In genomic region chr10:67723601-67724000, GRCh38 we compare ENCODE assay signal across 22 cellular contexts. TPM values are rescaled to one million over a fixed set of nuclear protein-coding genes. Genes with fewer than 3 reads are reported as not detected.
DNase-seq lines count a peak whose midpoint lies in the region; ATAC-seq, FAIRE-seq and TF ChIP-seq lines count a peak whose summit lies in the region.
"Had no signal": no experiment of that assay in that cellular context is flagged by ENCODE, and none has a peak within 500 bp of the region (broad histone marks: within the 10 kb centered on the region; RNA-seq: fewer than 3 reads in every experiment).

No MANE protein-coding gene starts in this region.

- no peaks in the 10 kb centered on the region for H3K9me3 ChIP-seq in GM12878 (replicated peaks; ENCODE audit: control insufficient read depth, insufficient read depth, low read length)
- no peaks in the 10 kb centered on the region for H3K9me3 ChIP-seq in Caco-2
- H3K9me3 ChIP-seq: BLaER1 had no signal

- no peak for FAIRE-seq in GM12878 (lab: Jason Lieb, UNC)
- FAIRE-seq: GM12891 had no signal

- H3K4me1 ChIP-seq in GM12878 (ENCODE audit: control insufficient read depth, insufficient read depth, low read length) = peaks cover 3% of the 10 kb centered on the region; the same call in 1 of the 2 replicates
- no peaks in the 10 kb centered on the region for H3K4me1 ChIP-seq in Caco-2
- H3K4me1 ChIP-seq: BLaER1 had no signal

- in situ Hi-C loops in GM12878 (cut with MboI) = no loop called here

- no peak for DNase-seq in activated CD4-positive, alpha-beta T cell treated with anti-CD3 and anti-CD28 coated beads for 36 hours
- no peak for DNase-seq in activated CD4-positive, alpha-beta T cell treated with anti-CD3 and anti-CD28 coated beads, Interleukin-2, amount 50 U/mL, for 48 hours
- no peak for DNase-seq in GM12878 (ENCODE audit: low read depth, low spot score)
- DNase-seq in Caco-2 = no peak
- no peak for DNase-seq in effector memory CD8-positive, alpha-beta T cell
- no peak for DNase-seq in WTC11 (ENCODE audit: low spot score)
- DNase-seq: AML-193; Calu3; CD4-positive, CD25-positive, alpha-beta regulatory T cell; DMS 273 treated with DMSO at 0.1 percent for 48 hours; GOT3; H9; IMR-90; KBM-7 had no signal

- H3K27me3 Mint-ChIP-seq in activated CD4-positive, alpha-beta T cell treated with anti-CD3 and anti-CD28 coated beads for 36 hours = no peaks in the 10 kb centered on the region
- H3K27me3 Mint-ChIP-seq in Caco-2 (ENCODE audit: insufficient read depth, unreplicated experiment) (peaks cover 22% of the 10 kb centered on the region), WTC11 (ENCODE audit: low read depth) (no peaks in the 10 kb centered on the region)
- peaks cover 25 to 26% of the 10 kb centered on the region in 2 donors for H3K27me3 Mint-ChIP-seq in effector memory CD8-positive, alpha-beta T cell

- H3K27ac Mint-ChIP-seq in activated CD4-positive, alpha-beta T cell treated with anti-CD3 and anti-CD28 coated beads for 36 hours = no peak overlapping the region
- no peak overlapping the region for H3K27ac Mint-ChIP-seq in Caco-2 (ENCODE audit: unreplicated experiment)
- H3K27ac Mint-ChIP-seq in effector memory CD8-positive, alpha-beta T cell = no peak overlapping the region
- no peak overlapping the region for H3K27ac Mint-ChIP-seq in WTC11
- H3K27ac Mint-ChIP-seq: H9 had no signal

- intact Hi-C loops in activated CD4-positive, alpha-beta T cell treated with anti-CD3 and anti-CD28 coated beads for 36 hours (cut with DNase I, micrococcal nuclease) = no loop called here
- intact Hi-C loops in GM12878 (cut with micrococcal nuclease; ENCODE audit: unreplicated experiment) = no loop called here
- intact Hi-C loops in Caco-2 (cut with micrococcal nuclease; ENCODE audit: unreplicated experiment) = no loop called here

- no peak overlapping the region for H3K4me2 ChIP-seq in GM12878 (ENCODE audit: control insufficient read depth, insufficient read depth)
- H3K4me2 ChIP-seq: BLaER1 had no signal

- no peak overlapping the region for H3K4me3 Mint-ChIP-seq in activated CD4-positive, alpha-beta T cell treated with anti-CD3 and anti-CD28 coated beads for 36 hours
- H3K4me3 Mint-ChIP-seq in Caco-2 (ENCODE audit: unreplicated experiment) (no peak overlapping the region), WTC11 (no peak overlapping the region)
- no peak overlapping the region for H3K4me3 Mint-ChIP-seq in effector memory CD8-positive, alpha-beta T cell
- H3K4me3 Mint-ChIP-seq: CD4-positive, CD25-positive, alpha-beta regulatory T cell; H9 had no signal

- CTCF ChIA-PET in activated CD4-positive, alpha-beta T cell treated with anti-CD3 and anti-CD28 coated beads for 36 hours (lab: Charles Lee) = interaction anchor here (1.1 to 1.5 kb wide), 2 partner anchors 17 to 56 kb away, joined by 3 to 7 read pairs; no protein-coding TSS in a partner anchor
- CTCF ChIA-PET in GM12878 (lab: Yijun Ruan, JAX) = interaction anchor here (1.8 to 3.8 kb wide), 3 partner anchors 9 to 56 kb away, joined by 5 to 32 read pairs (median 10); partner anchors contain the start of gene CTNNA3
- CTCF ChIA-PET in Caco-2 (lab: Charles Lee) = interaction anchor here (1.1 kb wide), 1 partner anchor 56 kb away, joined by 3 read pairs; no protein-coding TSS in a partner anchor
- CTCF ChIA-PET in WTC11 (lab: Charles Lee) = interaction anchor here (1.1 to 1.2 kb wide), 3 partner anchors 26 to 65 kb away, joined by 3 to 6 read pairs (median 3); no protein-coding TSS in a partner anchor

- no peaks in the 10 kb centered on the region for H3K27me3 ChIP-seq in GM12878 (replicated peaks in 1 of 2; ENCODE audit: control insufficient read depth in 2 of 2, insufficient read depth in 2 of 2, low read length in 1 of 2)
- no peaks in the 10 kb centered on the region; the same call in 1 of the 2 replicates for H3K27me3 ChIP-seq in Caco-2 (replicated peaks; ENCODE audit: control insufficient read depth, insufficient read depth, low read length)
- H3K27me3 ChIP-seq: BLaER1 had no signal

- H3K9ac ChIP-seq in GM12878 (ENCODE audit: control insufficient read depth, insufficient read depth, low read length) = no peak overlapping the region
- H3K9ac ChIP-seq: BLaER1 had no signal

- H3K36me3 ChIP-seq in GM12878 (ENCODE audit: control insufficient read depth in 2 of 2, insufficient read depth in 2 of 2, low read length in 1 of 2) (no peaks in the 10 kb centered on the region), Caco-2 (ENCODE audit: control insufficient read depth, insufficient read depth, low read length) (no peaks in the 10 kb centered on the region)
- H3K36me3 ChIP-seq: BLaER1 had no signal

- RAD21 ChIA-PET in GM12878 (lab: Charles Lee; ENCODE audit: unreplicated experiment) = interaction anchor here (1.6 to 2.2 kb wide), 4 partner anchors 26 to 56 kb away, joined by 3 to 10 read pairs (median 6); no protein-coding TSS in a partner anchor

- peak; percentile 26 for ATAC-seq in activated CD4-positive, alpha-beta T cell treated with anti-CD3 and anti-CD28 coated beads for 36 hours
- ATAC-seq in GM19351 (IDR thresholded peaks at IDR 0.05; ENCODE audit: unreplicated experiment) (peak; percentile 64), HG02870 (IDR thresholded peaks at IDR 0.05; ENCODE audit: unreplicated experiment) (peak; percentile 62), GM12878 (peak; percentile 25; the same call in 2 of the 3 replicates), WTC11 (no peak)
- no peak for ATAC-seq in effector memory CD8-positive, alpha-beta T cell (replicated peaks)

- BruUV-seq in GM12878 (replicated peaks; lab: Mats Ljungman, UMichigan) (no TSS peak), Caco-2 (replicated peaks; lab: Mats Ljungman, UMichigan) (no TSS peak)

- no peak for TF ChIP-seq EP300 in GM12878 (IDR thresholded peaks at IDR 0.05; ENCODE audit: borderline replicate concordance in 1 of 2, control insufficient read depth in 1 of 2, low read depth in 2 of 2, low read length in 2 of 2)

- 18% methylated on average over 6 of the region's 6 CpGs for WGBS in GM12878 (ENCODE audit: insufficient coverage, insufficient replicate concordance, low lambda C conversion rate, missing lambda C conversion rate)

- H3K9me3 Mint-ChIP-seq in activated CD4-positive, alpha-beta T cell treated with anti-CD3 and anti-CD28 coated beads for 36 hours (ENCODE audit: low read depth) = no peaks in the 10 kb centered on the region
- peaks cover 9% of the 10 kb centered on the region for H3K9me3 Mint-ChIP-seq in Caco-2 (ENCODE audit: unreplicated experiment)
- H3K9me3 Mint-ChIP-seq in effector memory CD8-positive, alpha-beta T cell = no peaks in the 10 kb centered on the region
- no peaks in the 10 kb centered on the region for H3K9me3 Mint-ChIP-seq in WTC11
- H3K9me3 Mint-ChIP-seq: CD4-positive, CD25-positive, alpha-beta regulatory T cell; H9 had no signal

- no peaks in the 10 kb centered on the region for H3K36me3 Mint-ChIP-seq in activated CD4-positive, alpha-beta T cell treated with anti-CD3 and anti-CD28 coated beads for 36 hours (ENCODE audit: low read depth)
- H3K36me3 Mint-ChIP-seq in Caco-2 (ENCODE audit: insufficient read depth, unreplicated experiment) = no peaks in the 10 kb centered on the region
- no peaks in the 10 kb centered on the region for H3K36me3 Mint-ChIP-seq in effector memory CD8-positive, alpha-beta T cell (ENCODE audit: insufficient read depth)
- H3K36me3 Mint-ChIP-seq in WTC11 = no peaks in the 10 kb centered on the region
- H3K36me3 Mint-ChIP-seq: CD4-positive, CD25-positive, alpha-beta regulatory T cell had no signal

- TF ChIP-seq CTCF in GM12878 (IDR thresholded peaks at IDR 0.05 in 2 of 3, conservative IDR thresholded peaks at IDR 0.05 in 1 of 3; ENCODE audit: control insufficient read depth in 2 of 3, extremely low read depth in 1 of 3, insufficient read depth in 1 of 3, low read depth in 3 of 3, low read length in 3 of 3) = no peak
- no peak for TF ChIP-seq CTCF in Caco-2 (IDR thresholded peaks at IDR 0.05; ENCODE audit: insufficient read depth in 1 of 2, low read depth in 1 of 2, low read length in 1 of 2, severe bottlenecking in 1 of 2, unreplicated experiment in 1 of 2)
- no peak for TF ChIP-seq CTCF in WTC11 (IDR thresholded peaks at IDR 0.05)

- POLR2A ChIA-PET in activated CD4-positive, alpha-beta T cell treated with anti-CD3 and anti-CD28 coated beads for 36 hours (lab: Charles Lee) = no interaction called here
- POLR2A ChIA-PET in GM12878 (lab: Charles Lee) (interaction anchor here (0.7 kb wide), 1 partner anchor 626 kb away, joined by 3 read pairs; no protein-coding TSS in a partner anchor), Caco-2 (lab: Charles Lee) (no interaction called here), WTC11 (lab: Charles Lee) (interaction anchor here (0.6 kb wide), 1 partner anchor 1369 kb away, joined by 4 read pairs; no protein-coding TSS in a partner anchor)

- H3K79me2 ChIP-seq in GM12878 (ENCODE audit: control insufficient read depth, insufficient read depth, low read length) = no peaks in the 10 kb centered on the region

- no peaks in the 10 kb centered on the region for H3K4me1 Mint-ChIP-seq in activated CD4-positive, alpha-beta T cell treated with anti-CD3 and anti-CD28 coated beads for 36 hours
- H3K4me1 Mint-ChIP-seq in Caco-2 (ENCODE audit: low read depth, unreplicated experiment) = no peaks in the 10 kb centered on the region
- H3K4me1 Mint-ChIP-seq in effector memory CD8-positive, alpha-beta T cell (ENCODE audit: low read depth in 2 of 2) = no peaks in the 10 kb centered on the region
- no peaks in the 10 kb centered on the region for H3K4me1 Mint-ChIP-seq in WTC11
- H3K4me1 Mint-ChIP-seq: CD4-positive, CD25-positive, alpha-beta regulatory T cell; H9 had no signal

- SMC1A ChIA-PET in GM12878 (lab: Charles Lee; ENCODE audit: uncharacterized antibody, unreplicated experiment) = interaction anchor here (0.6 to 1.6 kb wide), 4 partner anchors 26 to 1936 kb away, joined by 3 to 7 read pairs (median 4); no protein-coding TSS in a partner anchor

- no peak for TF ChIP-seq RAD21 in GM12878 (IDR thresholded peaks at IDR 0.05; ENCODE audit: insufficient read depth, low read depth, low read length)

- no peak overlapping the region for H3K4me3 ChIP-seq in GM12878
- H3K4me3 ChIP-seq in Caco-2 (ENCODE audit: low read depth, low read length) = no peak overlapping the region
- H3K4me3 ChIP-seq: BLaER1 had no signal

- no peak overlapping the region for H3K27ac ChIP-seq in GM12878 (ENCODE audit: control insufficient read depth, insufficient read depth)
- H3K27ac ChIP-seq: 22Rv1, BLaER1 had no signal

- no peaks in the 10 kb centered on the region for H4K20me1 ChIP-seq in GM12878 (ENCODE audit: control insufficient read depth, insufficient read depth)
- H4K20me1 ChIP-seq: BLaER1 had no signal

- no peak overlapping the region for H2AFZ ChIP-seq in GM12878 (ENCODE audit: control insufficient read depth, low read depth, low read length)

- no peak for TF ChIP-seq POLR2A in GM12878 (IDR thresholded peaks at IDR 0.05; ENCODE audit: low read depth, low read length)

RNA-seq across cellular contexts. Expression of gene CTNNA3, which starts 27.6 kb away (rescaled TPM):
- total RNA-seq in activated CD4-positive, alpha-beta T cell treated with anti-CD3 and anti-CD28 coated beads for 36 hours = under 1 TPM in 1 of 2 experiments, not detected in 1; 0.30 TPM
- total RNA-seq in GM12878 (2013; cell fraction: nucleolus; rRNA removed) = 102 and 115 TPM in 2 replicates
- total RNA-seq in GM12878 (2014; rRNA removed) = 0.51 and 0.87 TPM in 2 replicates
- total RNA-seq in GM12878 (2014; rRNA removed; fragmentation: Illumina TruSeq; extraction: Trizol) = 0.41 and 0.76 TPM in 2 replicates
- 0.13 and 0.43 TPM in 2 replicates for total RNA-seq in GM12878 (2021)
- polyA plus RNA-seq in GM12878 (2011; ENCODE audit: low read depth) = not detected
- polyA plus RNA-seq in GM12878 (2011; rRNA removed) = 3.9 and 4.5 TPM in 2 replicates
- 1.5 and 1.7 TPM in 2 replicates for polyA plus RNA-seq in GM12878 (2011; cell fraction: cytosol; rRNA removed)
- 2.8 and 3.8 TPM in 2 replicates for polyA plus RNA-seq in GM12878 (2011; cell fraction: nucleus; rRNA removed)
- polyA plus RNA-seq in GM12878 (2012) = not detected in 2 replicates
- polyA plus RNA-seq in GM12878 (2014; fragmentation: Illumina TruSeq; extraction: Trizol) = 0.06 and 0.12 TPM in 2 replicates
- polyA plus RNA-seq in GM12878 (2014; fragmentation: Nextera tagmentation; extraction: Ambion mirVana) = under 1 TPM in 1 of 2 experiments, not detected in 1; 0.15 TPM
- polyA plus RNA-seq in GM12878 (2014; rRNA removed) = under 0.01 and 0.27 TPM in 2 replicates
- polyA plus RNA-seq in GM12878 (2016; fragmentation: Nextera tagmentation; extraction: Ambion mirVana) = under 1 TPM in 1 of 2 experiments, not detected in 1; 0.30 TPM
- polyA minus RNA-seq in GM12878 (2011; rRNA and poly(A)+ RNA removed) = 11.8 and 19.2 TPM in 2 replicates
- polyA minus RNA-seq in GM12878 (2011; cell fraction: cytosol; rRNA and poly(A)+ RNA removed) = 0.94 and 3.1 TPM in 2 replicates
- polyA minus RNA-seq in GM12878 (2011; cell fraction: nucleus; rRNA and poly(A)+ RNA removed) = 25.8 and 30.3 TPM in 2 replicates
- total RNA-seq in Caco-2 (2022) = 0.20 and 0.79 TPM in 2 replicates
- 3.4 to 6.1 TPM (median 4.0 TPM) in 3 replicates for total RNA-seq in WTC11 (2021)
- total RNA-seq: A673; Calu3; CD4-positive, CD25-positive, alpha-beta regulatory T cell; Daoy; HT-29 had no signal
- polyA plus RNA-seq: CD4-positive, CD25-positive, alpha-beta regulatory T cell had no signal

Comparison
In these comparisons a context has a peak if more than half of its experiments do, and no peak if none do; other contexts are left out.
1. ATAC-seq: peak in activated CD4-positive, alpha-beta T cell treated with anti-CD3 and anti-CD28 coated beads for 36 hours (single experiment), GM19351 (single experiment), HG02870 (single experiment) and GM12878 (single experiment); none in effector memory CD8-positive, alpha-beta T cell (single experiment) and WTC11 (single experiment).
2. POLR2A ChIA-PET loops: an anchor here in GM12878 (0.7 kb wide) and WTC11 (0.6 kb wide); none called in activated CD4-positive, alpha-beta T cell treated with anti-CD3 and anti-CD28 coated beads for 36 hours and Caco-2.